ENCODE assay signal across 8 cellular contexts in the genomic region with DNA sequence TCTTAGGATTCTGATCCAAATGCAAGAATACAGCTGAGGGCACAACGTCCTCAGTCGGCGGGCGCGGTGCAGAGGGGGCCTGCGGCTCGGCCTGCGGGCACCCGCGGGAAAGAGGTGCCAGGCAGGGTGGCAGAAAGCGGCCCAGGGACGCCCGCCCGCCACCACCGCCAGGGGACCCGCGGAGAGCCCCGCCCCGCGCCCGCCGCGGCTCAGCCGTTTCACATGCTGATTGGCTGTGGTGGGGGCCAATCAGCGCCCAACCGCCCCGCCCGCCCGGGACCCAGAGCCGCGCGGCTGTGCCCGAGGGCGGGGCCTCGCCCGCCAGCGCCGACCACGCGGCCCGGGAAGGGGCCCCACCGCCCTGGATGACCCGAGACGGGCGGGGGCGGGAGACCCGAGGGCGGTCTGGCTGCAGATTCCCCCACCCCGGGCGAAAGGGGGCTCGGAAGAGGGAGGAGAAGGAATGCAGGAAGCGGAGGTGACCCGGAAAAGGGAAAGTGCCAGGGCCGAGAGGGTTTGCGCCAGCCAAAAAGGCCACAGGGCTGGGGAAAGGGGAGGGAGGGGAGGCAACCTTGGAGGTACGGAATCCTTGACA. TPM values are rescaled to one million over a fixed set of nuclear protein-coding genes. Genes with fewer than 3 reads are reported as not detected.
DNase-seq lines count a peak whose midpoint lies in the region; ATAC-seq and TF ChIP-seq lines count a peak whose summit lies in the region.

No MANE protein-coding gene starts in this region.

- no peaks in the 10 kb centered on the region for H3K36me3 ChIP-seq in GM23338 (ENCODE audit: insufficient read depth)

- peak overlapping the region; percentile 52; the same call in 1 of the 2 replicates for H2AFZ ChIP-seq in GM23338

- CTCF ChIA-PET in RWPE1 (lab: Yijun Ruan, JAX), result interaction anchor here (1.1 kb wide), 1 partner anchor 194 kb away, joined by 3 read pairs; no protein-coding TSS in a partner anchor

- H3K4me1 ChIP-seq in GM23338 (ENCODE audit: insufficient read depth), result peaks cover 55% of the 10 kb centered on the region

- H3K36me3 Mint-ChIP-seq in GM23338 (ENCODE audit: low read depth), result peaks cover 32% of the 10 kb centered on the region
- peaks cover 11% of the 10 kb centered on the region for H3K36me3 Mint-ChIP-seq in neural crest cell (ENCODE audit: low read depth)

- H3K4me1 Mint-ChIP-seq in GM23338 (peaks cover 53% of the 10 kb centered on the region), neural crest cell (peaks cover 84% of the 10 kb centered on the region)

- peaks cover 84% of the 10 kb centered on the region for H3K79me2 ChIP-seq in GM23338 (replicated peaks; ENCODE audit: insufficient read depth)

- H3K4me3 ChIP-seq in GM23338 (peak overlapping the region; percentile 54), foreskin fibroblast (ENCODE audit: low read depth in 1 of 2, low read length in 2 of 2) (peak overlapping the region; percentile 67 to 79)

- H3K4me3 Mint-ChIP-seq in GM23338, result peak overlapping the region; percentile 82
- peak overlapping the region; percentile 93 for H3K4me3 Mint-ChIP-seq in neural crest cell

- peak overlapping the region; percentile 94 for H3K27ac ChIP-seq in GM23338 (ENCODE audit: low read depth)
- H3K27ac ChIP-seq in RWPE1, result peak overlapping the region; percentile 90

- H4K20me1 ChIP-seq in GM23338 (replicated peaks; ENCODE audit: insufficient read depth), result 0 out of 2 replicates have a peak, but pooled peaks cover 4% of the 10 kb centered on the region

- H3K27ac Mint-ChIP-seq in GM23338, result peak overlapping the region; percentile 96
- H3K27ac Mint-ChIP-seq in neural crest cell (ENCODE audit: unreplicated experiment), result peak overlapping the region; percentile 97

- POLR2A ChIA-PET in RWPE1 (lab: Yijun Ruan, JAX; ENCODE audit: low non-redundant PET), result interaction anchor here (0.5 kb wide), 1 partner anchor 536 kb away, joined by 4 read pairs; no protein-coding TSS in a partner anchor

- no peaks in the 10 kb centered on the region for H3K27me3 ChIP-seq in GM23338 (ENCODE audit: insufficient read depth)

- peak; percentile 88 for ATAC-seq in GM23338

- H3K27me3 Mint-ChIP-seq in GM23338 (ENCODE audit: insufficient read depth, low read depth, poor library complexity) (peaks cover 7% of the 10 kb centered on the region), neural crest cell (ENCODE audit: low read depth) (no peaks in the 10 kb centered on the region)

- H3F3A ChIP-seq in GM23338 (replicated peaks; ENCODE audit: low read depth), result peaks cover 5% of the 10 kb centered on the region; the same call in 1 of the 2 replicates

- no peaks in the 10 kb centered on the region for H3K9me2 ChIP-seq in GM23338 (ENCODE audit: insufficient read depth)

- H3K4me2 ChIP-seq in GM23338, result peak overlapping the region; percentile 84

- TF ChIP-seq CTCF in GM23338 (conservative IDR thresholded peaks at IDR 0.05; ENCODE audit: low read depth in 2 of 2), result 0 out of 4 replicates have a peak, but pooled peaks of 1 of the 2 experiments have one; percentile 9
- TF ChIP-seq CTCF in RWPE1 (conservative IDR thresholded peaks at IDR 0.05; ENCODE audit: low read depth), result peak; percentile 34
- TF ChIP-seq CTCF in foreskin fibroblast (IDR thresholded peaks at IDR 0.05; ENCODE audit: low read depth, low read length), result peak; percentile 5
- TF ChIP-seq CTCF in neural crest cell (conservative IDR thresholded peaks at IDR 0.05), result peak; percentile 66

- DNase-seq in ELR (ENCODE audit: low read depth) (peak; percentile 88), GM23338 (ENCODE audit: low spot score) (peak; percentile 96), Kasumi-1 (lab: John Stamatoyannopoulos, UW) (peak; percentile 30 to 43), RWPE1 (ENCODE audit: low spot score) (peak; percentile 98), activated gamma-delta T cell (lab: John Stamatoyannopoulos, UW) (peak; percentile 89), foreskin fibroblast (peak; percentile 89 to 96), neural crest cell (ENCODE audit: low read depth, low spot score) (peak; percentile 83), stromal cell of bone marrow (ENCODE audit: low read depth) (peak; percentile 72)

- H3K9me3 Mint-ChIP-seq in GM23338 (peaks cover 4% of the 10 kb centered on the region; the same call in 1 of the 3 replicates), neural crest cell (no peaks in the 10 kb centered on the region)

TF ChIP-seq in GM23338, 12 proteins besides CTCF, POLR2A, EP300 and RAD21:
- TF ChIP-seq ETS1 (IDR thresholded peaks at IDR 0.05), result no peak
- TF ChIP-seq STAT1 (IDR thresholded peaks at IDR 0.05; ENCODE audit: unreplicated experiment), result no peak
- no peak for TF ChIP-seq ZNF114 (CRISPR knock-in tag; IDR thresholded peaks at IDR 0.05)
- peak; percentile 53 for TF ChIP-seq POLR2AphosphoS5 (IDR thresholded peaks at IDR 0.05; ENCODE audit: low read depth)
- no peak for TF ChIP-seq EZH2 (IDR thresholded peaks at IDR 0.05; ENCODE audit: low read depth, unreplicated experiment)

RNA-seq across cellular contexts. Expression of gene IRS1, which starts 8.0 kb away (rescaled TPM):
- 20.4 and 26.2 TPM in 2 replicates for total RNA-seq in GM23338 (2014; rRNA removed; shearing (Covaris generic))
- polyA plus RNA-seq in GM23338 (2016; fragmentation: Nextera tagmentation; extraction: Ambion mirVana), result 6.2 and 6.9 TPM in 2 replicates
- 14.8 and 15.1 TPM in 2 replicates for total RNA-seq in neural crest cell

RNA-seq across cellular contexts. Expression of gene RHBDD1, which starts 44.3 kb away (rescaled TPM):
- 13.0 and 16.4 TPM in 2 replicates for total RNA-seq in GM23338 (2014; rRNA removed; shearing (Covaris generic))
- polyA plus RNA-seq in GM23338 (2016; fragmentation: Nextera tagmentation; extraction: Ambion mirVana), result 6.3 and 7.3 TPM in 2 replicates
- 34.3 and 39.7 TPM in 2 replicates for total RNA-seq in neural crest cell

Comparison
In these comparisons a context has a peak if more than half of its experiments do, and no peak if none do; other contexts are left out.
1. Peak in every context shown above with its lines: DNase-seq, ATAC-seq, H3K4me3 ChIP-seq and H3K27ac ChIP-seq.
2. DNase-seq: peak in every context shown above with its lines; median percentile 98 in RWPE1; 96 in GM23338; 92 in foreskin fibroblast; 89 in activated gamma-delta T cell; 88 in ELR; 83 in neural crest cell; 72 in stromal cell of bone marrow; 36 in Kasumi-1.